18 cellular contexts compared by ENCODE assay signal in genomic region chr7:92968502-92968901, GRCh38.
A peak's percentile ranks its signal among the peaks of the same experiment; 100 is the strongest.
DNase-seq lines count a peak whose midpoint lies in the region; ATAC-seq, FAIRE-seq and TF ChIP-seq lines count a peak whose summit lies in the region.
"Had no signal": no experiment of that assay in that cellular context is flagged by ENCODE, and none has a peak within 500 bp of the region (broad histone marks: within the 10 kb centered on the region; RNA-seq: fewer than 3 reads in every experiment).

No MANE protein-coding gene starts in this region.

- DNase-seq in bronchial epithelial cell (ENCODE audit: low read depth) (peak; percentile 44), hypothalamus (lab: John Stamatoyannopoulos, UW) (no peak), amniotic stem cell (lab: John Stamatoyannopoulos, UW) (no peak), hepatic stellate cell (ENCODE audit: low spot score) (no peak)
- DNase-seq: activated naive CD4-positive, alpha-beta T cell; AML-193; body of pancreas; GF-D8; head of caudate nucleus; islet precursor cell; Karpas-422; NCI-H1417; occipital lobe; stimulated activated CD4-positive, alpha-beta T cell treated with anti-CD3 and anti-CD28 coated beads, Interleukin-4, amount 100 ng/mL, for 4 hours had no signal

- H3K36me3 ChIP-seq in bronchial epithelial cell (ENCODE audit: control insufficient read depth, insufficient read depth, low read length) = no peaks in the 10 kb centered on the region
- H3K36me3 ChIP-seq: esophagus muscularis mucosa had no signal

- no peak overlapping the region for H3K4me3 ChIP-seq in bronchial epithelial cell (ENCODE audit: low read depth, low read length)
- H3K4me3 ChIP-seq: body of pancreas, esophagus muscularis mucosa had no signal

- TF ChIP-seq CTCF in bronchial epithelial cell (IDR thresholded peaks at IDR 0.05; ENCODE audit: insufficient read depth, low read length, severe bottlenecking) = no peak

- FAIRE-seq in bronchial epithelial cell (lab: Jason Lieb, UNC) = no peak

- no peaks in the 10 kb centered on the region for H3K27me3 ChIP-seq in bronchial epithelial cell (ENCODE audit: control insufficient read depth, insufficient read depth, low read length)
- H3K27me3 ChIP-seq: body of pancreas, esophagus muscularis mucosa had no signal

- ATAC-seq in GM18502 (IDR thresholded peaks at IDR 0.05; ENCODE audit: poor library complexity, unreplicated experiment) = peak; percentile 80
- ATAC-seq in GM19351 (IDR thresholded peaks at IDR 0.05; ENCODE audit: unreplicated experiment) = peak; percentile 88
- peak; percentile 51 for ATAC-seq in HG02973 (IDR thresholded peaks at IDR 0.05; ENCODE audit: unreplicated experiment)
- ATAC-seq: body of pancreas had no signal
